Comparison of ENCODE assay signal across 7 cellular contexts in genomic region chr19:57253767-57254166, GRCh38. TPM values are rescaled to one million over a fixed set of nuclear protein-coding genes. Genes with fewer than 3 reads are reported as not detected.
DNase-seq lines count a peak whose midpoint lies in the region; ATAC-seq and TF ChIP-seq lines count a peak whose summit lies in the region.
"Not testable (repeated sequence)": the region's sequence is repeated elsewhere in the genome, so short reads cannot be mapped to it uniquely, and the experiment has no call there.

No MANE protein-coding gene starts in this region.

- H3K9ac ChIP-seq in GM23248; PC-3 (ENCODE audit: low read length): not testable (repeated sequence)

- not testable (repeated sequence) for H3K4me2 ChIP-seq in GM23248 (ENCODE audit: unreplicated experiment); PC-3 (ENCODE audit: low read length)

- H3K27ac Mint-ChIP-seq in activated CD8-positive, alpha-beta T cell treated with anti-CD3 and anti-CD28 coated beads for 36 hours; activated naive CD4-positive, alpha-beta T cell treated with anti-CD3 and anti-CD28 coated beads, Interleukin-2, amount 50 U/mL, for 72 hours; MCF 10A (ENCODE audit: low read depth, unreplicated experiment): not testable (repeated sequence)

- peaks cover 82% of the 10 kb centered on the region for H3K79me2 ChIP-seq in GM23248 (ENCODE audit: insufficient read depth)
- H3K79me2 ChIP-seq in PC-3 (ENCODE audit: low read length) = peaks cover 22% of the 10 kb centered on the region

- CTCF ChIA-PET in PC-3 (lab: Charles Lee); activated CD8-positive, alpha-beta T cell treated with anti-CD3 and anti-CD28 coated beads for 36 hours (lab: Charles Lee); MCF 10A (lab: Yijun Ruan, JAX): not testable (repeated sequence)

- DNase-seq in GM23248 (peak; percentile 12), PC-3 (peak; percentile 10), MCF 10A (ENCODE audit: unreplicated experiment) (peak; percentile 17), myocyte (ENCODE audit: low read depth) (peak; percentile 15)
- DNase-seq in activated CD8-positive, alpha-beta T cell treated with anti-CD3 and anti-CD28 coated beads for 36 hours = peak; percentile 26
- not testable (repeated sequence) for DNase-seq in activated naive CD4-positive, alpha-beta T cell treated with anti-CD3 and anti-CD28 coated beads, Interleukin-2, amount 50 U/mL, for 72 hours (ENCODE audit: low spot score in 2 of 2)
- DNase-seq in stimulated activated naive CD4-positive, alpha-beta T cell treated with Interleukin-2 at 50 U/mL for 16 hours (lab: John Stamatoyannopoulos, UW) = peak; percentile 13

- H2AFZ ChIP-seq in GM23248; PC-3 (ENCODE audit: low read length): not testable (repeated sequence)

- not testable (repeated sequence) for BruUV-seq in PC-3 (replicated peaks; lab: Mats Ljungman, UMichigan); MCF 10A (replicated peaks; lab: Mats Ljungman, UMichigan)

- H3K27me3 ChIP-seq in GM23248 (replicated peaks; ENCODE audit: insufficient read depth); PC-3 (ENCODE audit: low read length): not testable (repeated sequence)

- H3K36me3 Mint-ChIP-seq in activated CD8-positive, alpha-beta T cell treated with anti-CD3 and anti-CD28 coated beads for 36 hours (ENCODE audit: low read depth) = peaks cover 81% of the 10 kb centered on the region
- H3K36me3 Mint-ChIP-seq in activated naive CD4-positive, alpha-beta T cell treated with anti-CD3 and anti-CD28 coated beads, Interleukin-2, amount 50 U/mL, for 72 hours = peaks cover 81 to 83% of the 10 kb centered on the region in 2 donors
- peaks cover 63% of the 10 kb centered on the region for H3K36me3 Mint-ChIP-seq in MCF 10A (ENCODE audit: insufficient read depth, unreplicated experiment)

- WGBS in GM23248 (ENCODE audit: low coverage in 1 of 2, low lambda C conversion rate in 2 of 2, missing lambda C conversion rate in 2 of 2), 2 experiments = 94 to 97% methylated on average over 11 of the region's 11 CpGs

- not testable (repeated sequence) for H3K9me3 ChIP-seq in GM23248 (ENCODE audit: low read depth); PC-3 (ENCODE audit: low read length)

- intact Hi-C loops in PC-3 (cut with micrococcal nuclease); activated CD8-positive, alpha-beta T cell treated with anti-CD3 and anti-CD28 coated beads for 36 hours (cut with micrococcal nuclease); MCF 10A (cut with micrococcal nuclease): not testable (repeated sequence)

- not testable (repeated sequence) for H4K20me1 ChIP-seq in GM23248 (ENCODE audit: insufficient read depth); PC-3 (ENCODE audit: low read length)

- not testable (repeated sequence) for H3K27me3 Mint-ChIP-seq in activated CD8-positive, alpha-beta T cell treated with anti-CD3 and anti-CD28 coated beads for 36 hours; MCF 10A (ENCODE audit: insufficient read depth, unreplicated experiment)

- not testable (repeated sequence) for TF ChIP-seq CTCF in PC-3 (conservative IDR thresholded peaks at IDR 0.05; ENCODE audit: low read depth, low read length); activated CD8-positive, alpha-beta T cell treated with anti-CD3 and anti-CD28 coated beads for 36 hours (IDR thresholded peaks at IDR 0.05); MCF 10A (IDR thresholded peaks at IDR 0.05; ENCODE audit: unreplicated experiment)

- H3K4me1 ChIP-seq in GM23248 (ENCODE audit: insufficient read depth); PC-3 (ENCODE audit: insufficient read depth, low read length): not testable (repeated sequence)

- not testable (repeated sequence) for H3K4me1 Mint-ChIP-seq in activated CD8-positive, alpha-beta T cell treated with anti-CD3 and anti-CD28 coated beads for 36 hours (ENCODE audit: low read depth); MCF 10A (ENCODE audit: insufficient read depth, unreplicated experiment)

- not testable (repeated sequence) for H3K27ac ChIP-seq in GM23248; PC-3 (ENCODE audit: low read length)

- H3K9me2 ChIP-seq in GM23248 (ENCODE audit: insufficient read depth); PC-3 (replicated peaks; ENCODE audit: low read length): not testable (repeated sequence)

- in situ Hi-C loops in GM23248 (cut with MboI) = not testable (repeated sequence)

- peaks cover 30% of the 10 kb centered on the region for H3K9me3 Mint-ChIP-seq in activated CD8-positive, alpha-beta T cell treated with anti-CD3 and anti-CD28 coated beads for 36 hours
- H3K9me3 Mint-ChIP-seq in activated naive CD4-positive, alpha-beta T cell treated with anti-CD3 and anti-CD28 coated beads, Interleukin-2, amount 50 U/mL, for 72 hours = peaks cover 48 to 50% of the 10 kb centered on the region in 2 donors
- H3K9me3 Mint-ChIP-seq in MCF 10A (ENCODE audit: unreplicated experiment) = not testable (repeated sequence)

- H3F3A ChIP-seq in GM23248 (ENCODE audit: insufficient read depth); PC-3 (ENCODE audit: low read length, unreplicated experiment): not testable (repeated sequence)

- POLR2A ChIA-PET in PC-3 (lab: Charles Lee; ENCODE audit: unreplicated experiment); activated CD8-positive, alpha-beta T cell treated with anti-CD3 and anti-CD28 coated beads for 36 hours (lab: Charles Lee); MCF 10A (lab: Yijun Ruan, JAX): not testable (repeated sequence)

- not testable (repeated sequence) for H3K4me3 Mint-ChIP-seq in activated CD8-positive, alpha-beta T cell treated with anti-CD3 and anti-CD28 coated beads for 36 hours; MCF 10A (ENCODE audit: unreplicated experiment)

- not testable (repeated sequence) for ATAC-seq in PC-3
- ATAC-seq in activated CD8-positive, alpha-beta T cell treated with anti-CD3 and anti-CD28 coated beads for 36 hours = peak; percentile 49
- ATAC-seq in activated naive CD4-positive, alpha-beta T cell treated with anti-CD3 and anti-CD28 coated beads, Interleukin-2, amount 50 U/mL, for 72 hours = peak; percentile 37 to 90

- not testable (repeated sequence) for H3K4me3 ChIP-seq in GM23248; PC-3 (ENCODE audit: low read length)

- H3K36me3 ChIP-seq in GM23248 (ENCODE audit: low read depth) (peaks cover 66% of the 10 kb centered on the region), PC-3 (ENCODE audit: low read depth, low read length) (peaks cover 30% of the 10 kb centered on the region)

RNA-seq across cellular contexts. Expression of gene ZNF805, which starts 13.3 kb away (rescaled TPM):
- total RNA-seq in GM23248 (2014; rRNA removed; shearing (Covaris generic)) = 15.8 and 15.9 TPM in 2 replicates
- polyA plus RNA-seq in GM23248 (2016; fragmentation: Nextera tagmentation; extraction: Ambion mirVana) = 2.1 and 3.2 TPM in 2 replicates
- total RNA-seq in PC-3 (2014; rRNA removed) (12.9 and 13.1 TPM in 2 replicates), MCF 10A (2022) (11.8 and 12.2 TPM in 2 replicates), myocyte (16.0 and 16.9 TPM in 2 replicates)
- total RNA-seq in activated CD8-positive, alpha-beta T cell treated with anti-CD3 and anti-CD28 coated beads for 36 hours = 1 to 10 TPM; 7.6 to 7.8 TPM
- 10 to 100 TPM in 1 of 2 donors, 1 to 10 TPM in 1; 8.9 to 21.5 TPM for total RNA-seq in activated naive CD4-positive, alpha-beta T cell treated with anti-CD3 and anti-CD28 coated beads, Interleukin-2, amount 50 U/mL, for 72 hours
- 4.0 TPM for polyA plus RNA-seq in myocyte (2012)

RNA-seq across cellular contexts. Expression of gene AURKC, which starts 22.9 kb away (rescaled TPM):
- 0.25 and 1.3 TPM in 2 replicates for total RNA-seq in GM23248 (2014; rRNA removed; shearing (Covaris generic))
- polyA plus RNA-seq in GM23248 (2016; fragmentation: Nextera tagmentation; extraction: Ambion mirVana) = 0.23 and 0.43 TPM in 2 replicates
- total RNA-seq in PC-3 (2014; rRNA removed) (2.0 and 3.2 TPM in 2 replicates), MCF 10A (2022) (0.93 and 1.2 TPM in 2 replicates), myocyte (not detected in 2 replicates)
- 1 to 10 TPM in 1 of 2 experiments, under 1 TPM in 1; 0.96 to 1.4 TPM for total RNA-seq in activated CD8-positive, alpha-beta T cell treated with anti-CD3 and anti-CD28 coated beads for 36 hours
- total RNA-seq in activated naive CD4-positive, alpha-beta T cell treated with anti-CD3 and anti-CD28 coated beads, Interleukin-2, amount 50 U/mL, for 72 hours = 1 to 10 TPM; 1.2 to 1.4 TPM
- 1.7 TPM for polyA plus RNA-seq in myocyte (2012)

RNA-seq across cellular contexts. Expression of gene ZNF460, which starts 26.5 kb away (rescaled TPM):
- 49.3 and 59.9 TPM in 2 replicates for total RNA-seq in GM23248 (2014; rRNA removed; shearing (Covaris generic))
- 7.6 and 8.5 TPM in 2 replicates for polyA plus RNA-seq in GM23248 (2016; fragmentation: Nextera tagmentation; extraction: Ambion mirVana)
- total RNA-seq in PC-3 (2014; rRNA removed) (39.5 and 60.6 TPM in 2 replicates), MCF 10A (2022) (72.5 and 95.5 TPM in 2 replicates), myocyte (59.7 and 69.2 TPM in 2 replicates)
- total RNA-seq in activated CD8-positive, alpha-beta T cell treated with anti-CD3 and anti-CD28 coated beads for 36 hours = 10 to 100 TPM; 59.1 to 63.1 TPM
- total RNA-seq in activated naive CD4-positive, alpha-beta T cell treated with anti-CD3 and anti-CD28 coated beads, Interleukin-2, amount 50 U/mL, for 72 hours = 10 to 100 TPM; 66.0 to 80.4 TPM
- 7.3 TPM for polyA plus RNA-seq in myocyte (2012)
